In genomic region chr5:173925449-173926071, GRCh38 we compare ENCODE assay signal across 8 cellular contexts. TPM values are rescaled to one million over a fixed set of nuclear protein-coding genes. Genes with fewer than 3 reads are reported as not detected.
DNase-seq lines count a peak whose midpoint lies in the region; ATAC-seq, FAIRE-seq and TF ChIP-seq lines count a peak whose summit lies in the region.

No MANE protein-coding gene starts in this region.

- POLR2A ChIA-PET in CD8-positive, alpha-beta T cell (lab: Charles Lee) = interaction anchor here (1.0 to 3.0 kb wide), 2 partner anchors 23 to 38 kb away, joined by 3 to 9 read pairs; partner anchors contain the start of gene CPEB4
- POLR2A ChIA-PET in activated CD4-positive, alpha-beta T cell treated with anti-CD3 and anti-CD28 coated beads for 36 hours (lab: Charles Lee) = no interaction called here

- no peaks in the 10 kb centered on the region for H3K27me3 Mint-ChIP-seq in CD8-positive, alpha-beta T cell (ENCODE audit: low read depth)
- no peaks in the 10 kb centered on the region for H3K27me3 Mint-ChIP-seq in activated CD4-positive, alpha-beta T cell treated with anti-CD3 and anti-CD28 coated beads for 36 hours
- H3K27me3 Mint-ChIP-seq in endodermal cell (ENCODE audit: insufficient read depth) = no peaks in the 10 kb centered on the region

- H3K9me3 Mint-ChIP-seq in CD8-positive, alpha-beta T cell = no peaks in the 10 kb centered on the region
- H3K9me3 Mint-ChIP-seq in activated CD4-positive, alpha-beta T cell treated with anti-CD3 and anti-CD28 coated beads for 36 hours (ENCODE audit: low read depth) = no peaks in the 10 kb centered on the region
- H3K9me3 Mint-ChIP-seq in endodermal cell = no peaks in the 10 kb centered on the region

- peak; percentile 51 for TF ChIP-seq CTCF in CD8-positive, alpha-beta T cell (IDR thresholded peaks at IDR 0.05)
- TF ChIP-seq CTCF in endodermal cell (conservative IDR thresholded peaks at IDR 0.05) = peak; percentile 84

- CTCF ChIA-PET in CD8-positive, alpha-beta T cell (lab: Charles Lee) = interaction anchor here (0.8 to 3.1 kb wide), 21 partner anchors 9 to 334 kb away, joined by 3 to 18 read pairs (median 4); partner anchors contain the start of gene CPEB4
- CTCF ChIA-PET in activated CD4-positive, alpha-beta T cell treated with anti-CD3 and anti-CD28 coated beads for 36 hours (lab: Charles Lee) = interaction anchor here (0.7 to 2.4 kb wide), 17 partner anchors 9 to 315 kb away, joined by 3 to 10 read pairs (median 5); partner anchors contain the start of gene BOD1

- no peaks in the 10 kb centered on the region for H3K9me3 ChIP-seq in CD8-positive, alpha-beta T cell (ENCODE audit: low read length)
- no peaks in the 10 kb centered on the region for H3K9me3 ChIP-seq in endodermal cell (ENCODE audit: control insufficient read depth, low read length)

- FAIRE-seq in frontal cortex (lab: Jason Lieb, UNC) = no peak

- H3K27me3 ChIP-seq in CD8-positive, alpha-beta T cell (ENCODE audit: insufficient read depth, low read length) = no peaks in the 10 kb centered on the region
- H3K27me3 ChIP-seq in endodermal cell (ENCODE audit: control insufficient read depth, insufficient read depth, low read length, poor library complexity, severe bottlenecking) = no peaks in the 10 kb centered on the region

- no peaks in the 10 kb centered on the region for H3K36me3 ChIP-seq in CD8-positive, alpha-beta T cell (ENCODE audit: insufficient read depth, low read length)
- no peaks in the 10 kb centered on the region for H3K36me3 ChIP-seq in endodermal cell (ENCODE audit: control insufficient read depth, insufficient read depth, low read length)

- 42 to 50% methylated on average over 2 to 3 of the region's 3 CpGs for WGBS in endodermal cell (ENCODE audit: insufficient coverage in 1 of 2, insufficient read length in 1 of 2), 2 experiments

- H3K9ac ChIP-seq in endodermal cell (ENCODE audit: extremely low read depth, low read length, poor library complexity, severe bottlenecking) = no peak overlapping the region

- no peak overlapping the region for H3K4me3 ChIP-seq in CD8-positive, alpha-beta T cell (ENCODE audit: low read depth, low read length)
- no peak overlapping the region for H3K4me3 ChIP-seq in endodermal cell (ENCODE audit: low read length)

- DNase-seq in CD8-positive, alpha-beta T cell = peak; percentile 6 to 57 (median 48)
- peak; percentile 57 for DNase-seq in HT-29 (ENCODE audit: low spot score)
- peak; percentile 69 for DNase-seq in activated CD4-positive, alpha-beta T cell treated with anti-CD3 and anti-CD28 coated beads for 36 hours
- no peak for DNase-seq in endodermal cell
- DNase-seq in mucosa of gallbladder (ENCODE audit: low spot score) = peak; percentile 43
- DNase-seq in frontal cortex (ENCODE audit: low spot score in 2 of 2) = no peak

- peaks cover 14% of the 10 kb centered on the region for H3K36me3 Mint-ChIP-seq in CD8-positive, alpha-beta T cell
- no peaks in the 10 kb centered on the region for H3K36me3 Mint-ChIP-seq in activated CD4-positive, alpha-beta T cell treated with anti-CD3 and anti-CD28 coated beads for 36 hours (ENCODE audit: low read depth)
- H3K36me3 Mint-ChIP-seq in endodermal cell (ENCODE audit: low read depth) = no peaks in the 10 kb centered on the region

- H3K27ac Mint-ChIP-seq in CD8-positive, alpha-beta T cell = no peak overlapping the region
- H3K27ac Mint-ChIP-seq in activated CD4-positive, alpha-beta T cell treated with anti-CD3 and anti-CD28 coated beads for 36 hours = no peak overlapping the region
- no peak overlapping the region for H3K27ac Mint-ChIP-seq in endodermal cell

- H3K4me1 ChIP-seq in CD8-positive, alpha-beta T cell (ENCODE audit: insufficient read depth, low read length) = no peaks in the 10 kb centered on the region
- peaks cover 17% of the 10 kb centered on the region for H3K4me1 ChIP-seq in endodermal cell (ENCODE audit: control insufficient read depth, insufficient read depth, low read length)

- no peak overlapping the region for H3K4me3 Mint-ChIP-seq in CD8-positive, alpha-beta T cell
- no peak overlapping the region for H3K4me3 Mint-ChIP-seq in activated CD4-positive, alpha-beta T cell treated with anti-CD3 and anti-CD28 coated beads for 36 hours
- no peak overlapping the region for H3K4me3 Mint-ChIP-seq in endodermal cell

- ATAC-seq in CD8-positive, alpha-beta T cell = peak; percentile 38
- ATAC-seq in activated CD4-positive, alpha-beta T cell treated with anti-CD3 and anti-CD28 coated beads for 36 hours = no peak
- ATAC-seq in HG03342 (IDR thresholded peaks at IDR 0.05; ENCODE audit: unreplicated experiment) (no peak), HG03095 (IDR thresholded peaks at IDR 0.05; ENCODE audit: unreplicated experiment) (no peak)

- peaks cover 36% of the 10 kb centered on the region for H3K4me1 Mint-ChIP-seq in CD8-positive, alpha-beta T cell (ENCODE audit: low read depth)
- H3K4me1 Mint-ChIP-seq in activated CD4-positive, alpha-beta T cell treated with anti-CD3 and anti-CD28 coated beads for 36 hours = peaks cover 26% of the 10 kb centered on the region
- H3K4me1 Mint-ChIP-seq in endodermal cell = peaks cover 38% of the 10 kb centered on the region

- intact Hi-C loops in CD8-positive, alpha-beta T cell (cut with DNase I, micrococcal nuclease) = loop anchor here (1.0 to 10.0 kb wide), 3 partner anchors 48 to 306 kb away; no protein-coding TSS in a partner anchor
- intact Hi-C loops in activated CD4-positive, alpha-beta T cell treated with anti-CD3 and anti-CD28 coated beads for 36 hours (cut with DNase I, micrococcal nuclease) = loop anchor here (1.0 kb wide), 1 partner anchor 306 kb away; no protein-coding TSS in a partner anchor

- no peak overlapping the region for H3K27ac ChIP-seq in CD8-positive, alpha-beta T cell (ENCODE audit: low read depth, low read length)
- no peak overlapping the region for H3K27ac ChIP-seq in endodermal cell (ENCODE audit: low read depth, low read length)

RNA-seq across cellular contexts. Expression of gene CPEB4, which starts 37.4 kb away (rescaled TPM):
- total RNA-seq in CD8-positive, alpha-beta T cell = 10 to 100 TPM; 21.7 to 24.3 TPM
- 7.0 and 7.2 TPM in 2 replicates for total RNA-seq in HT-29 (2014; rRNA removed; shearing (Covaris generic))
- total RNA-seq in activated CD4-positive, alpha-beta T cell treated with anti-CD3 and anti-CD28 coated beads for 36 hours = 1 to 10 TPM; 5.6 to 8.3 TPM
- total RNA-seq in endodermal cell (10 to 100 TPM in 1 of 2 donors, 1 to 10 TPM in 1; 9.4 to 11.3 TPM), mucosa of gallbladder (50.6 TPM), frontal cortex (76.2 TPM)
- 9.7 TPM for polyA plus RNA-seq in endodermal cell (2013, experiment 1 of 2)
- polyA plus RNA-seq in endodermal cell (2013, experiment 2 of 2) = 9.3 TPM

Comparison
In these comparisons a context has a peak if more than half of its experiments do, and no peak if none do; other contexts are left out.
1. DNase-seq: peak in CD8-positive, alpha-beta T cell (7 of 7), HT-29 (single experiment), activated CD4-positive, alpha-beta T cell treated with anti-CD3 and anti-CD28 coated beads for 36 hours (single experiment) and mucosa of gallbladder (single experiment); none in endodermal cell (single experiment) and frontal cortex (0 of 2).